19 cellular contexts compared by ENCODE assay signal in the genomic region with DNA sequence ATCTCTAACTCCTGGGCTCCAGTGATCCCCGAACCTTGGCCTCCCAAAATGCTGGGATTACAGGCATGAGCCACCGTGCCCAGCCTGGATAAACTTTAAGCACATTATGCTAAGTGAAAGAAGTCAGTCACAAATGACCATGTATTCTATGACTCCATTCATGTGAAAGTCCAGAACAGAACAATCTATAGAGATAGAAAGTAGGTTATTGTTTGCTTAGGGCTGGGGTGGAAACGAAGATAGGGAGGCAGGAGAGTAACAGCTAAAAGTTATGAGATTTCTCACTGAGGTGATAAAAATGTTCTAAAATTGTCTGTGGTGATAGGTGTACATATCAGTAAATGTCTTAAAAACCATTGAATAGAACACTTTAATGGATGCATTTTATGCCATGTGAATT.
"Had no signal": no experiment of that assay in that cellular context is flagged by ENCODE, and none has a peak within 500 bp of the region (broad histone marks: within the 10 kb centered on the region; RNA-seq: fewer than 3 reads in every experiment).

No MANE protein-coding gene starts in this region.

- H3K4me1 ChIP-seq: SJSA1 had no signal

- H3K9me3 ChIP-seq: SJSA1 had no signal

- ATAC-seq: HepG2 had no signal

- H3K4me3 ChIP-seq: SJSA1 had no signal

- DNase-seq: Kasumi-1, MM.1S, NCI-H1092 treated with DMSO at 0.1 percent for 48 hours, NCI-H1436, NCI-H187, NCI-H2029, NCI-H2081 treated with DMSO at 0.1 percent for 48 hours, NCI-H2171, NCI-H226, NCI-H446, NCI-H510A, NCI-H524 treated with DMSO at 0.1 percent for 48 hours, NCI-H69, NCI-H774, Right ventricle myocardium superior, RPMI8226, SIG-M5 had no signal

- H3K36me3 ChIP-seq: SJSA1 had no signal
